In the genomic region with DNA sequence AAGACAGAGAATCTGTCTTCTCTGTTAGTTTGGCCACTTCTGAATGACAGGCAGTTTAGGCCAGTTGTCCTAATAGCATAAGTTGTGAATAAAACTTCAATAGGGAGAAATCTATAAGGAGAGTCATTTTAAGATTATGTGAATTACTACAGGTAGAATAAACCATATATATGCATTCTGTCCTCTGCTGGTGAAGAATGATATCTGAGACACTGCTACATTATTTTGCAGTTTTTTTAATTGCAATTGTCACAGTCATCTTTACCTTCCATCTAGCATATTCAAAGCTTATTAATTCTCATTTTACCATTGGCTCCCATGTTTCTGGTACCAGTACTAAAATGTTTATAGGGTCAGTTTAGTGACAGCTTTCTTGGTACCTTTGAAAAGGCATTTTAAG, we compare ENCODE assay signal across 13 cellular contexts.
"Had no signal": no experiment of that assay in that cellular context is flagged by ENCODE, and none has a peak within 500 bp of the region (broad histone marks: within the 10 kb centered on the region; RNA-seq: fewer than 3 reads in every experiment).

No MANE protein-coding gene starts in this region.

- H3K27ac ChIP-seq: colonic mucosa, gastroesophageal sphincter, neural progenitor cell, ovary, thoracic aorta had no signal

- DNase-seq: activated CD4-positive, alpha-beta T cell treated with anti-CD3 and anti-CD28 coated beads, Interleukin-2, amount 50 U/mL, for 1 hour; activated CD4-positive, CD25-positive, alpha-beta regulatory T cell; activated naive CD4-positive, alpha-beta T cell treated with anti-CD3 and anti-CD28 coated beads, Interleukin-2, amount 10 ng/mL, durations not matched to agents 7 days and 5 days; colonic mucosa; effector CD4-positive, alpha-beta T cell; hippocampal formation; ovary; stimulated activated CD4-positive, alpha-beta T cell treated with anti-CD3 and anti-CD28 coated beads, Interleukin-4, amount 100 ng/mL, for 1 hour; stimulated activated CD8-positive, alpha-beta memory T cell treated with anti-CD3 and anti-CD28 coated beads, Interleukin-4, amount 100 ng/mL, for 48 hours; stimulated activated naive CD8-positive, alpha-beta T cell treated with anti-CD3 and anti-CD28 coated beads, Interleukin-15, amount 100 ng/mL, for 72 hours had no signal

- H3K4me2 ChIP-seq: neural progenitor cell had no signal

- H3K9ac ChIP-seq: neural progenitor cell had no signal

- H3K4me1 ChIP-seq: colonic mucosa, gastroesophageal sphincter, neural progenitor cell had no signal

- H3K4me3 ChIP-seq: colonic mucosa, gastroesophageal sphincter, neural progenitor cell, ovary, thoracic aorta had no signal

- H3K27me3 ChIP-seq: colonic mucosa, gastroesophageal sphincter, neural progenitor cell, ovary had no signal

- H3K36me3 ChIP-seq: colonic mucosa, gastroesophageal sphincter, neural progenitor cell, ovary, thoracic aorta had no signal

- H3K9me3 ChIP-seq: colonic mucosa, ovary had no signal

- H2AFZ ChIP-seq: neural progenitor cell had no signal

- ATAC-seq: gastroesophageal sphincter; stimulated activated naive CD8-positive, alpha-beta T cell treated with anti-CD3 and anti-CD28 coated beads, Interleukin-15, amount 100 ng/mL, for 72 hours had no signal
